7 cellular contexts compared by ENCODE assay signal in the genomic region with DNA sequence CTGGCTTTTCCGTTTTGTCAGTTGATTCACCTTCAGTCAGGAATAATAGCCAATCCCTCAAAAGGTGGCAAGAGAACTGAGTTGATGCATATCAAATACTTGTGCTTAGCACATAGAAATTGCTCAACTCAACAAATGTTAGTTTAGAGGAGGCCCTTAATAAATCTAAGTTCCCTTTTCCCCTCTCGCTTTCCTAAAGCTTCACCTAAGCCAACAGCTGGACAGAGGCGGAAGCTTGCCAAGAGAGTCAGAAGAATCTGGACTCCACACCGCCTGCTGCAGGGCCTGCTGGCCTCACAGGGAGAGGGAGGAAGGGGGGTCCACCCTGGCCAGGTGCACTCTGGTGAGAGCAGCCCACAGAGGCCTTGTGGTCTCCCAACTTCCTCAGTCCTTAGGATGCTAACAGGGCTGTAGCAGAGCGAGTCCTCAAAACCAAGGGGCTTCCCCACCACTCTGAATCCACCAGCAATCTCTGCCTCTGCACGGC.
DNase-seq lines count a peak whose midpoint lies in the region; ATAC-seq and TF ChIP-seq lines count a peak whose summit lies in the region.

No MANE protein-coding gene starts in this region.

- TF ChIP-seq CTCF in nephron progenitor cell (IDR thresholded peaks at IDR 0.05): no peak

- no peak overlapping the region for H3K27ac Mint-ChIP-seq in nephron progenitor cell

- intact Hi-C loops in left ventricle myocardium superior (cut with micrococcal nuclease): no loop called here

- ATAC-seq in GM19372 (IDR thresholded peaks at IDR 0.05; ENCODE audit: low read depth, unreplicated experiment) (peak; percentile 50), HG03139 (IDR thresholded peaks at IDR 0.05; ENCODE audit: unreplicated experiment) (peak; percentile 61), left ventricle myocardium superior (peak; percentile 8)

- peak; percentile 38 for DNase-seq in UCSD-AML1 (lab: John Stamatoyannopoulos, UW; ENCODE audit: unreplicated experiment)
- DNase-seq in left ventricle myocardium superior: peak; percentile 74
- DNase-seq in nephron progenitor cell: no peak
- DNase-seq in pons (ENCODE audit: low spot score): no peak
- no peak for DNase-seq in activated effector memory CD4-positive, alpha-beta T cell treated with anti-CD3 and anti-CD28 coated beads, Interleukin-2, amount 50 U/mL, for 16 hours

- peaks cover 2% of the 10 kb centered on the region for H3K27me3 Mint-ChIP-seq in nephron progenitor cell (ENCODE audit: low read depth, poor library complexity)

- peaks cover 70% of the 10 kb centered on the region for H3K4me1 Mint-ChIP-seq in nephron progenitor cell

- H3K36me3 Mint-ChIP-seq in nephron progenitor cell (ENCODE audit: low read depth): no peaks in the 10 kb centered on the region

- H3K9me3 Mint-ChIP-seq in nephron progenitor cell: no peaks in the 10 kb centered on the region

- H3K4me3 Mint-ChIP-seq in nephron progenitor cell: no peak overlapping the region

Comparison
In these comparisons a context has a peak if more than half of its experiments do, and no peak if none do; other contexts are left out.
1. ATAC-seq: peak in every context shown above with its lines; median percentile 61 in HG03139; 50 in GM19372; 8 in left ventricle myocardium superior.
2. DNase-seq: peak in UCSD-AML1 (single experiment) and left ventricle myocardium superior (single experiment); none in nephron progenitor cell (single experiment), pons (single experiment) and activated effector memory CD4-positive, alpha-beta T cell treated with anti-CD3 and anti-CD28 coated beads, Interleukin-2, amount 50 U/mL, for 16 hours (single experiment).